ENCODE assay signal across 2 cellular contexts in genomic region chr3:160473233-160473632, GRCh38.
TF ChIP-seq lines count a peak whose summit lies in the region.

No MANE protein-coding gene starts in this region.

TF ChIP-seq in SK-N-SH, 30 proteins besides CTCF, POLR2A, EP300 and RAD21:
- TF ChIP-seq PBX3 (IDR thresholded peaks at IDR 0.05) (no peak), FOSL2 (IDR thresholded peaks at IDR 0.05; ENCODE audit: borderline replicate concordance, low read depth) (0 out of 2 replicates have a peak, but pooled peaks have one; percentile 5)

TF ChIP-seq in SK-N-SH treated with all-trans-retinoic acid at 6 μM for 48 hours, 23 proteins besides CTCF, POLR2A, EP300 and RAD21 (continued from another document):
- TF ChIP-seq, protein P1, sequence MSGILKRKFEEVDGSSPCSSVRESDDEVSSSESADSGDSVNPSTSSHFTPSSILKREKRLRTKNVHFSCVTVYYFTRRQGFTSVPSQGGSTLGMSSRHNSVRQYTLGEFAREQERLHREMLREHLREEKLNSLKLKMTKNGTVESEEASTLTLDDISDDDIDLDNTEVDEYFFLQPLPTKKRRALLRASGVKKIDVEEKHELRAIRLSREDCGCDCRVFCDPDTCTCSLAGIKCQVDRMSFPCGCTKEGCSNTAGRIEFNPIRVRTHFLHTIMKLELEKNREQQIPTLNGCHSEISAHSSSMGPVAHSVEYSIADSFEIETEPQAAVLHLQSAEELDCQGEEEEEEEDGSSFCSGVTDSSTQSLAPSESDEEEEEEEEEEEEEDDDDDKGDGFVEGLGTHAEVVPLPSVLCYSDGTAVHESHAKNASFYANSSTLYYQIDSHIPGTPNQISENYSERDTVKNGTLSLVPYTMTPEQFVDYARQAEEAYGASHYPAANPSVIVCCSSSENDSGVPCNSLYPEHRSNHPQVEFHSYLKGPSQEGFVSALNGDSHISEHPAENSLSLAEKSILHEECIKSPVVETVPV (CRISPR knock-in tag; IDR thresholded peaks at IDR 0.05): no peak
- TF ChIP-seq TSHZ2 (CRISPR knock-in tag; IDR thresholded peaks at IDR 0.05) (no peak), PATZ1 (CRISPR knock-in tag; IDR thresholded peaks at IDR 0.05; ENCODE audit: borderline replicate concordance) (no peak), TCF4 (CRISPR knock-in tag; IDR thresholded peaks at IDR 0.05; ENCODE audit: borderline replicate concordance) (no peak)
